ENCODE assay signal across 8 cellular contexts in genomic region chr3:119240101-119240581, GRCh38. TPM values are rescaled to one million over a fixed set of nuclear protein-coding genes. Genes with fewer than 3 reads are reported as not detected.
DNase-seq lines count a peak whose midpoint lies in the region; ATAC-seq, FAIRE-seq and TF ChIP-seq lines count a peak whose summit lies in the region.

No MANE protein-coding gene starts in this region.

- no peaks in the 10 kb centered on the region for H3K27me3 ChIP-seq in CD8-positive, alpha-beta T cell (ENCODE audit: insufficient read depth, low read length)
- H3K27me3 ChIP-seq in duodenal mucosa (ENCODE audit: control insufficient read depth in 1 of 2, insufficient read depth in 2 of 2, low read length in 2 of 2): no peaks in the 10 kb centered on the region
- no peaks in the 10 kb centered on the region for H3K27me3 ChIP-seq in upper lobe of left lung

- no peaks in the 10 kb centered on the region for H3K27me3 Mint-ChIP-seq in CD8-positive, alpha-beta T cell (ENCODE audit: low read depth)

- H3K4me3 ChIP-seq in CD8-positive, alpha-beta T cell (ENCODE audit: low read depth, low read length): peak overlapping the region; percentile 72
- H3K4me3 ChIP-seq in duodenal mucosa (ENCODE audit: low read depth in 1 of 2, low read length in 2 of 2) (peak overlapping the region; percentile 80 to 93), mesodermal cell (ENCODE audit: extremely low read depth, insufficient read depth, low read length, poor library complexity, severe bottlenecking) (peak overlapping the region; percentile 51), upper lobe of left lung (peak overlapping the region; percentile 51 to 83 (median 76))

- peak overlapping the region; percentile 85 to 87 for H3K9ac ChIP-seq in duodenal mucosa (ENCODE audit: low read depth in 1 of 2, low read length in 2 of 2)

- peak; percentile 8 for ATAC-seq in CD8-positive, alpha-beta T cell
- ATAC-seq in HG03280 (IDR thresholded peaks at IDR 0.05; ENCODE audit: unreplicated experiment): peak; percentile 11
- peak in 1 of 2 donors; percentile 16 for ATAC-seq in upper lobe of left lung (ENCODE audit: low FRiP score in 2 of 2)

- H3K4me3 Mint-ChIP-seq in CD8-positive, alpha-beta T cell: peak overlapping the region; percentile 88

- H3K36me3 Mint-ChIP-seq in CD8-positive, alpha-beta T cell: peaks cover 19% of the 10 kb centered on the region

- intact Hi-C loops in CD8-positive, alpha-beta T cell (cut with DNase I, micrococcal nuclease): loop anchor here (2.0 to 10.0 kb wide), 12 partner anchors 53 to 855 kb away; partner anchors contain the start of genes GSK3B (in 2 of the 2), ARHGAP31 (in 1 of the 2), COX17 (in 1 of the 2) and POGLUT1 (in 1 of the 2)

- peak overlapping the region; percentile 67 for H3K27ac ChIP-seq in CD8-positive, alpha-beta T cell (ENCODE audit: low read depth, low read length)
- H3K27ac ChIP-seq in duodenal mucosa (ENCODE audit: low read depth, low read length): peak overlapping the region; percentile 92
- H3K27ac ChIP-seq in mesodermal cell (ENCODE audit: low read depth, low read length, severe bottlenecking): peak overlapping the region; percentile 90
- H3K27ac ChIP-seq in upper lobe of left lung: peak overlapping the region; percentile 90 to 97 (median 92)

- TF ChIP-seq POLR2A in upper lobe of left lung (IDR thresholded peaks at IDR 0.05): no peak

- TF ChIP-seq CTCF in CD8-positive, alpha-beta T cell (IDR thresholded peaks at IDR 0.05): no peak
- no peak for TF ChIP-seq CTCF in upper lobe of left lung (IDR thresholded peaks at IDR 0.05)

- H3K9me3 Mint-ChIP-seq in CD8-positive, alpha-beta T cell: no peaks in the 10 kb centered on the region

- H3K27ac Mint-ChIP-seq in CD8-positive, alpha-beta T cell: peak overlapping the region; percentile 92

- TF ChIP-seq EP300 in upper lobe of left lung (IDR thresholded peaks at IDR 0.05): no peak

- H3K36me3 ChIP-seq in CD8-positive, alpha-beta T cell (ENCODE audit: insufficient read depth, low read length): peaks cover 3% of the 10 kb centered on the region
- peaks cover under 1 to 15% of the 10 kb centered on the region in 2 donors for H3K36me3 ChIP-seq in duodenal mucosa (ENCODE audit: control insufficient read depth in 1 of 2, insufficient read depth in 2 of 2, low read length in 2 of 2)
- H3K36me3 ChIP-seq in mesodermal cell (ENCODE audit: control insufficient read depth, insufficient read depth, low read length): peaks cover 14% of the 10 kb centered on the region
- H3K36me3 ChIP-seq in upper lobe of left lung: peaks cover 0 to 8% (median 3%) of the 10 kb centered on the region in 4 donors

- FAIRE-seq in GM19239 (lab: Jason Lieb, UNC): peak; percentile 81

- no peaks in the 10 kb centered on the region for H3K9me3 ChIP-seq in CD8-positive, alpha-beta T cell (ENCODE audit: low read length)
- H3K9me3 ChIP-seq in duodenal mucosa (ENCODE audit: control insufficient read depth in 1 of 2, low read length in 2 of 2) (no peaks in the 10 kb centered on the region), mesodermal cell (ENCODE audit: control insufficient read depth, low read length) (no peaks in the 10 kb centered on the region), upper lobe of left lung (no peaks in the 10 kb centered on the region)

- DNase-seq in CD8-positive, alpha-beta T cell: peak in 1 of 7 experiments; percentile 26
- no peak for DNase-seq in GM19239 (ENCODE audit: insufficient read length, low spot score)
- DNase-seq in RPMI8226: peak; percentile 23
- DNase-seq in upper lobe of left lung: peak in 1 of 2 donors; percentile 30
- DNase-seq in NCI-H2171 treated with DMSO at 0.1 percent for 48 hours (lab: John Stamatoyannopoulos, UW): no peak

- CTCF ChIA-PET in CD8-positive, alpha-beta T cell (lab: Charles Lee): interaction anchor here (0.9 to 3.2 kb wide), 9 partner anchors 9 to 959 kb away, joined by 3 to 34 read pairs (median 7); partner anchors contain the start of genes ARHGAP31 and IGSF11

- H3K4me1 ChIP-seq in CD8-positive, alpha-beta T cell (ENCODE audit: insufficient read depth, low read length): peaks cover 36% of the 10 kb centered on the region
- peaks cover 12 to 16% of the 10 kb centered on the region in 2 donors for H3K4me1 ChIP-seq in duodenal mucosa (ENCODE audit: control insufficient read depth in 1 of 2, insufficient read depth in 2 of 2, low read length in 2 of 2)
- peaks cover 6% of the 10 kb centered on the region for H3K4me1 ChIP-seq in mesodermal cell (ENCODE audit: control insufficient read depth, insufficient read depth, low read length, poor library complexity, severe bottlenecking)
- peaks cover 15 to 31% (median 20%) of the 10 kb centered on the region in 4 donors for H3K4me1 ChIP-seq in upper lobe of left lung

- peaks cover 46% of the 10 kb centered on the region for H3K4me1 Mint-ChIP-seq in CD8-positive, alpha-beta T cell (ENCODE audit: low read depth)

- POLR2A ChIA-PET in CD8-positive, alpha-beta T cell (lab: Charles Lee): interaction anchor here (0.9 to 3.0 kb wide), 5 partner anchors 54 to 855 kb away, joined by 3 to 19 read pairs (median 3); partner anchors contain the start of genes ARHGAP31, TEX55 and TIMMDC1

- WGBS in mesodermal cell (ENCODE audit: insufficient coverage in 2 of 2), 2 experiments: 8 to 9% methylated on average over 16 of the region's 16 CpGs
- WGBS in upper lobe of left lung, 2 donors: 5 to 20% methylated on average over 4 to 16 of the region's 16 CpGs

RNA-seq across cellular contexts. Expression of gene B4GALT4, which starts 0.5 kb away (rescaled TPM):
- total RNA-seq in CD8-positive, alpha-beta T cell: 10 to 100 TPM; 18.2 to 18.6 TPM
- 34.3 TPM for polyA plus RNA-seq in mesodermal cell (2013, experiment 1 of 2)
- polyA plus RNA-seq in mesodermal cell (2013, experiment 2 of 2): 32.5 TPM
- 10 to 100 TPM in 5 of 6 donors, 1 to 10 TPM in 1; 7.3 to 24.3 (median 16.6) TPM for total RNA-seq in upper lobe of left lung

RNA-seq across cellular contexts. Expression of gene ARHGAP31, which starts 54.0 kb away (rescaled TPM):
- total RNA-seq in CD8-positive, alpha-beta T cell: 1 to 10 TPM in 1 of 2 experiments, under 1 TPM in 1; 1.00 to 1.1 TPM
- 12.3 TPM for polyA plus RNA-seq in mesodermal cell (2013, experiment 1 of 2)
- polyA plus RNA-seq in mesodermal cell (2013, experiment 2 of 2): 10.1 TPM
- 10 to 100 TPM; 47.1 to 91.0 (median 66.2) TPM for total RNA-seq in upper lobe of left lung

Comparison
In these comparisons a context has a peak if more than half of its experiments do, and no peak if none do; other contexts are left out.
1. RNA of gene ARHGAP31, which starts 54.0 kb away (total RNA-seq): 47.1 to 91.0 TPM in upper lobe of left lung; 1.00 to 1.1 TPM in CD8-positive, alpha-beta T cell; every median in the first group is over 10 times any median in the second.
2. Peak in every context shown above with its lines, with median percentiles within 50 percentile points of each other: H3K27ac ChIP-seq and H3K4me3 ChIP-seq.